ENCODE assay signal across 10 cellular contexts in genomic region chr7:150432915-150433892, GRCh38. TPM values are rescaled to one million over a fixed set of nuclear protein-coding genes. Genes with fewer than 3 reads are reported as not detected.
DNase-seq lines count a peak whose midpoint lies in the region; ATAC-seq and FAIRE-seq lines count a peak whose summit lies in the region.
"Had no signal": no experiment of that assay in that cellular context is flagged by ENCODE, and none has a peak within 500 bp of the region (broad histone marks: within the 10 kb centered on the region; RNA-seq: fewer than 3 reads in every experiment).

No MANE protein-coding gene starts in this region.

- DNase-seq in GM19239 (ENCODE audit: insufficient read length, low spot score) (no peak), MV-4-11 (lab: John Stamatoyannopoulos, UW) (peak; percentile 79), right cardiac atrium (no peak), NCI-H2081 (lab: John Stamatoyannopoulos, UW) (no peak), NCI-H146 (lab: John Stamatoyannopoulos, UW) (no peak)

- intact Hi-C loops in right cardiac atrium (cut with DNase I) = no loop called here

- ATAC-seq in right cardiac atrium = peak; percentile 27 to 33
- no peak for ATAC-seq in HG03460 (IDR thresholded peaks at IDR 0.05; ENCODE audit: unreplicated experiment)
- no peak for ATAC-seq in HG02884 (IDR thresholded peaks at IDR 0.05; ENCODE audit: unreplicated experiment)

- FAIRE-seq in GM19239 (lab: Jason Lieb, UNC) = peak; percentile 91

- H3K4me1 ChIP-seq in right cardiac atrium (ENCODE audit: control insufficient read depth, insufficient read depth, low read length) = no peaks in the 10 kb centered on the region

- no peaks in the 10 kb centered on the region for H3K9me3 ChIP-seq in right cardiac atrium (ENCODE audit: control insufficient read depth, low read length)

- H3K27me3 ChIP-seq in right cardiac atrium (ENCODE audit: control insufficient read depth, insufficient read depth) = no peaks in the 10 kb centered on the region

- 63% methylated on average over 14 of the region's 14 CpGs for WGBS in right cardiac atrium

- H3K4me3 ChIP-seq in GM08714 (ENCODE audit: low read length) (peak overlapping the region; percentile 61; the same call in 1 of the 2 replicates), right cardiac atrium (ENCODE audit: low read length) (no peak overlapping the region)

- H3K27ac ChIP-seq in right cardiac atrium (ENCODE audit: low read length) = no peak overlapping the region

RNA-seq across cellular contexts. Expression of gene GIMAP8, which starts 17.2 kb away (rescaled TPM):
- 10 to 100 TPM; 11.4 to 21.0 (median 12.4) TPM for total RNA-seq in right cardiac atrium
- polyA plus RNA-seq in right cardiac atrium = 12.2 TPM
- total RNA-seq: kidney epithelial cell, LHCN-M2 had no signal

RNA-seq across cellular contexts. Expression of gene ZNF775, which starts 54.1 kb away (rescaled TPM):
- 1 to 10 TPM; 5.1 to 6.5 (median 5.8) TPM for total RNA-seq in right cardiac atrium
- polyA plus RNA-seq in right cardiac atrium = 4.5 TPM

Comparison
In these comparisons a context has a peak if more than half of its experiments do, and no peak if none do; other contexts are left out.
1. ATAC-seq: peak in right cardiac atrium (2 of 2); none in HG03460 (single experiment) and HG02884 (single experiment).